Comparison of ENCODE assay signal across 10 cellular contexts in genomic region chr1:227316456-227316855, GRCh38. TPM values are rescaled to one million over a fixed set of nuclear protein-coding genes. Genes with fewer than 3 reads are reported as not detected.
DNase-seq lines count a peak whose midpoint lies in the region; ATAC-seq and TF ChIP-seq lines count a peak whose summit lies in the region.
"Had no signal": no experiment of that assay in that cellular context is flagged by ENCODE, and none has a peak within 500 bp of the region (broad histone marks: within the 10 kb centered on the region; RNA-seq: fewer than 3 reads in every experiment).

No MANE protein-coding gene starts in this region.

- no peaks in the 10 kb centered on the region for H3K27me3 ChIP-seq in upper lobe of right lung
- H3K27me3 ChIP-seq in naive thymus-derived CD4-positive, alpha-beta T cell (ENCODE audit: control insufficient read depth in 2 of 2, insufficient read depth in 2 of 2, low read length in 2 of 2): peaks cover 3 to 5% of the 10 kb centered on the region in 2 donors

- H3K4me3 ChIP-seq in mesodermal cell (ENCODE audit: extremely low read depth, insufficient read depth, low read length, poor library complexity, severe bottlenecking) (peak overlapping the region; percentile 71), upper lobe of right lung (peak overlapping the region; percentile 80)
- H3K4me3 ChIP-seq in naive thymus-derived CD4-positive, alpha-beta T cell (ENCODE audit: low read length): no peak overlapping the region

- no peak overlapping the region for H3K27ac Mint-ChIP-seq in activated naive CD4-positive, alpha-beta T cell treated with anti-CD3 and anti-CD28 coated beads for 36 hours
- H3K27ac Mint-ChIP-seq in brain: peak overlapping the region; percentile 12 to 98 (median 92)
- H3K27ac Mint-ChIP-seq in naive thymus-derived CD4-positive, alpha-beta T cell: no peak overlapping the region
- H3K27ac Mint-ChIP-seq: activated T-cell treated with anti-CD3 and anti-CD28 coated beads, Interleukin-2, amount 50 U/mL, for 24 hours had no signal

- TF ChIP-seq CTCF in brain (conservative IDR thresholded peaks at IDR 0.05) (no peak), upper lobe of right lung (IDR thresholded peaks at IDR 0.05) (no peak)

- H3K9me3 ChIP-seq in mesodermal cell (ENCODE audit: control insufficient read depth, low read length): no peaks in the 10 kb centered on the region
- H3K9me3 ChIP-seq in upper lobe of right lung: no peaks in the 10 kb centered on the region
- no peaks in the 10 kb centered on the region for H3K9me3 ChIP-seq in naive thymus-derived CD4-positive, alpha-beta T cell (ENCODE audit: control insufficient read depth in 2 of 3, low read length in 3 of 3)

- H3K27me3 Mint-ChIP-seq in activated naive CD4-positive, alpha-beta T cell treated with anti-CD3 and anti-CD28 coated beads for 36 hours (ENCODE audit: low read depth): peaks cover 43% of the 10 kb centered on the region
- peaks cover 18% of the 10 kb centered on the region for H3K27me3 Mint-ChIP-seq in brain
- peaks cover 62 to 78% (median 70%) of the 10 kb centered on the region in 5 donors for H3K27me3 Mint-ChIP-seq in naive thymus-derived CD4-positive, alpha-beta T cell

- intact Hi-C loops in activated naive CD4-positive, alpha-beta T cell treated with anti-CD3 and anti-CD28 coated beads for 36 hours (cut with micrococcal nuclease): loop anchor here (1.0 kb wide), 1 partner anchor 376 kb away; the partner anchor contains the start of gene COQ8A
- intact Hi-C loops in upper lobe of right lung (cut with DNase I): loop anchor here (10.0 kb wide), 1 partner anchor 92 kb away; no protein-coding TSS in a partner anchor
- intact Hi-C loops in naive thymus-derived CD4-positive, alpha-beta T cell (cut with micrococcal nuclease): loop anchor here in 1 of 2 donors (5.0 kb wide), 1 partner anchor 426 kb away; no protein-coding TSS in a partner anchor

- H3K4me1 ChIP-seq in mesodermal cell (ENCODE audit: control insufficient read depth, insufficient read depth, low read length, poor library complexity, severe bottlenecking) (no peaks in the 10 kb centered on the region), upper lobe of right lung (no peaks in the 10 kb centered on the region)
- peaks cover 0 to 4% of the 10 kb centered on the region in 2 donors for H3K4me1 ChIP-seq in naive thymus-derived CD4-positive, alpha-beta T cell (ENCODE audit: control insufficient read depth in 2 of 2, insufficient read depth in 2 of 2, low read length in 2 of 2)

- H3K36me3 ChIP-seq in mesodermal cell (ENCODE audit: control insufficient read depth, insufficient read depth, low read length): no peaks in the 10 kb centered on the region
- no peaks in the 10 kb centered on the region for H3K36me3 ChIP-seq in upper lobe of right lung
- no peaks in the 10 kb centered on the region for H3K36me3 ChIP-seq in naive thymus-derived CD4-positive, alpha-beta T cell (ENCODE audit: control insufficient read depth in 2 of 3, insufficient read depth in 3 of 3, low read length in 3 of 3)

- POLR2A ChIA-PET in naive thymus-derived CD4-positive, alpha-beta T cell (lab: Charles Lee): no interaction called here

- H3K4me1 Mint-ChIP-seq in activated naive CD4-positive, alpha-beta T cell treated with anti-CD3 and anti-CD28 coated beads for 36 hours (ENCODE audit: low read depth): peaks cover 8% of the 10 kb centered on the region
- H3K4me1 Mint-ChIP-seq in brain: peaks cover 50% of the 10 kb centered on the region
- peaks cover 5 to 12% (median 8%) of the 10 kb centered on the region in 7 donors for H3K4me1 Mint-ChIP-seq in naive thymus-derived CD4-positive, alpha-beta T cell

- no peak overlapping the region for H3K27ac ChIP-seq in mesodermal cell (ENCODE audit: low read depth, low read length, severe bottlenecking)
- H3K27ac ChIP-seq in upper lobe of right lung: peak overlapping the region; percentile 12
- no peak overlapping the region for H3K27ac ChIP-seq in naive thymus-derived CD4-positive, alpha-beta T cell (ENCODE audit: low read depth, low read length)

- H3K4me3 Mint-ChIP-seq in activated naive CD4-positive, alpha-beta T cell treated with anti-CD3 and anti-CD28 coated beads for 36 hours: peak overlapping the region; percentile 38
- peak overlapping the region; percentile 93 to 99 (median 96) for H3K4me3 Mint-ChIP-seq in brain
- peak overlapping the region in 5 of 10 donors; percentile 17 to 85 (median 76) for H3K4me3 Mint-ChIP-seq in naive thymus-derived CD4-positive, alpha-beta T cell
- H3K4me3 Mint-ChIP-seq: activated T-cell treated with anti-CD3 and anti-CD28 coated beads, Interleukin-2, amount 50 U/mL, for 24 hours had no signal

- CTCF ChIA-PET in activated naive CD4-positive, alpha-beta T cell treated with anti-CD3 and anti-CD28 coated beads for 36 hours (lab: Charles Lee): no interaction called here
- CTCF ChIA-PET in naive thymus-derived CD4-positive, alpha-beta T cell (lab: Charles Lee): no interaction called here

- no peak for ATAC-seq in upper lobe of right lung
- no peak for ATAC-seq in naive thymus-derived CD4-positive, alpha-beta T cell

- no peaks in the 10 kb centered on the region for H3K9me3 Mint-ChIP-seq in activated naive CD4-positive, alpha-beta T cell treated with anti-CD3 and anti-CD28 coated beads for 36 hours
- peaks cover 0 to 6% (median 0%) of the 10 kb centered on the region in 5 experiments for H3K9me3 Mint-ChIP-seq in brain
- peaks cover 0 to 11% (median 0%) of the 10 kb centered on the region in 11 donors for H3K9me3 Mint-ChIP-seq in naive thymus-derived CD4-positive, alpha-beta T cell

- no peak for DNase-seq in activated naive CD4-positive, alpha-beta T cell treated with anti-CD3 and anti-CD28 coated beads for 36 hours
- no peak for DNase-seq in activated naive CD4-positive, alpha-beta T cell (lab: John Stamatoyannopoulos, UW)
- DNase-seq in upper lobe of right lung: no peak
- no peak for DNase-seq in amygdala (lab: John Stamatoyannopoulos, UW)
- DNase-seq in cerebellum (ENCODE audit: low spot score): no peak
- no peak for DNase-seq in naive thymus-derived CD4-positive, alpha-beta T cell
- DNase-seq: activated T-cell treated with anti-CD3 and anti-CD28 coated beads, Interleukin-2, amount 50 U/mL, for 24 hours; COR-L47 had no signal

- no peaks in the 10 kb centered on the region for H3K36me3 Mint-ChIP-seq in activated naive CD4-positive, alpha-beta T cell treated with anti-CD3 and anti-CD28 coated beads for 36 hours (ENCODE audit: low read depth)
- H3K36me3 Mint-ChIP-seq in brain: peaks cover 11% of the 10 kb centered on the region
- no peaks in the 10 kb centered on the region for H3K36me3 Mint-ChIP-seq in naive thymus-derived CD4-positive, alpha-beta T cell

RNA-seq across cellular contexts. Expression of gene CDC42BPA, which starts 1.8 kb away (rescaled TPM):
- 1 to 10 TPM; 5.0 to 5.8 TPM for total RNA-seq in activated naive CD4-positive, alpha-beta T cell treated with anti-CD3 and anti-CD28 coated beads for 36 hours
- 12.2 TPM for polyA plus RNA-seq in brain (ENCODE audit: insufficient read depth, low read depth, low replicate concordance)
- polyA plus RNA-seq in mesodermal cell (2013, experiment 1 of 2): 16.6 TPM
- polyA plus RNA-seq in mesodermal cell (2013, experiment 2 of 2): 18.4 TPM
- 41.8 TPM for total RNA-seq in upper lobe of right lung
- 233 TPM for total RNA-seq in cerebellum
- 1 to 10 TPM in 4 of 5 experiments, under 1 TPM in 1; 0.78 to 2.0 (median 1.4) TPM for total RNA-seq in naive thymus-derived CD4-positive, alpha-beta T cell
- under 1 TPM in 1 of 2 donors, not detected in 1; 0.05 TPM for polyA plus RNA-seq in naive thymus-derived CD4-positive, alpha-beta T cell

Comparison
In these comparisons a context has a peak if more than half of its experiments do, and no peak if none do; other contexts are left out.
1. H3K27ac Mint-ChIP-seq: peak in brain (5 of 5); none in activated naive CD4-positive, alpha-beta T cell treated with anti-CD3 and anti-CD28 coated beads for 36 hours (single experiment) and naive thymus-derived CD4-positive, alpha-beta T cell (0 of 9).